In the genomic region with DNA sequence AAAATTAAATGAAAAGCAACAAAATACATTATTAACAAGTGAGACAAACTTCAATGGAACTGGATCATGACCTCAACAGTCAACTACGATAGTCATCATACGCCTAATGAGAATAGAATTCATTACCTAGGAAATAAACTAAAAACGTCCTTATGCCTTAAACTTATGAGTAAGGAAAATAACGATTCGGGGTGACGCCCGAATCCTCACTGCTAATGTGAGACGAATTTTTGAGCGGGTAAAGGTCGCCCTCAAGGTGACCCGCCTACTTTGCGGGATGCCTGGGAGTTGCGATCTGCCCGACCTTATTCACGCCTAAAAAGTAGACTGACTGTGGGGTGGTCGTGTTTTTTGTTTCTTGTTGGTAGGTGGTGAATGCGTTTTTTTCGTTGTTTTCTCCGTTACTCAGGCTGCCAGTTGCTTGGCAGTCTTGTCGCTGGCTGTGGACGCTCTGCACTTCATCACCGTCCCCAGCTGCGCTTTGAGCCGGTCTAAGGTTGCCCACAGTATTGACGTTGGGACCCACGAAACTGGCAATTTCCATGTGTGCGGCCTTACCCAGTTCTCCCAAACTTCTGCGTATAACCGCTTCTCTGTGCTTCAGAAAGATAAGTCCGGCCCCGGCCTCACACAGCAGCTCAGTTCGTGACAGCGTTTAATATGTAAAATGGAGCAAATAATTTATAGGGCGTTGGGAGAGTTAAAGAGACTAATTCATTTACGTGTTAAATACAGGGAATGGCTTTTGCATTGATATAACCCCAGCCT, we compare ENCODE assay signal across 1 cellular context.
TF ChIP-seq lines count a peak whose summit lies in the region.

No MANE protein-coding gene starts in this region.

TF ChIP-seq in HepG2, 621 proteins besides CTCF, POLR2A, EP300 and RAD21 (continued from another document and continues in another):
- TF ChIP-seq, protein P1, sequence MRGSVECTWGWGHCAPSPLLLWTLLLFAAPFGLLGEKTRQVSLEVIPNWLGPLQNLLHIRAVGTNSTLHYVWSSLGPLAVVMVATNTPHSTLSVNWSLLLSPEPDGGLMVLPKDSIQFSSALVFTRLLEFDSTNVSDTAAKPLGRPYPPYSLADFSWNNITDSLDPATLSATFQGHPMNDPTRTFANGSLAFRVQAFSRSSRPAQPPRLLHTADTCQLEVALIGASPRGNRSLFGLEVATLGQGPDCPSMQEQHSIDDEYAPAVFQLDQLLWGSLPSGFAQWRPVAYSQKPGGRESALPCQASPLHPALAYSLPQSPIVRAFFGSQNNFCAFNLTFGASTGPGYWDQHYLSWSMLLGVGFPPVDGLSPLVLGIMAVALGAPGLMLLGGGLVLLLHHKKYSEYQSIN (CRISPR knock-in tag; IDR thresholded peaks at IDR 0.05; ENCODE audit: borderline replicate concordance): no peak
- TF ChIP-seq ZNF343 (CRISPR knock-in tag; IDR thresholded peaks at IDR 0.05) (no peak), FOXJ3 (CRISPR knock-in tag; IDR thresholded peaks at IDR 0.05; ENCODE audit: borderline replicate concordance) (peak; percentile 95), BHLHE40 (IDR thresholded peaks at IDR 0.05; ENCODE audit: low read length) (no peak), RAD51 (IDR thresholded peaks at IDR 0.05; ENCODE audit: borderline replicate concordance) (no peak), ZNF382 (CRISPR knock-in tag; IDR thresholded peaks at IDR 0.05; ENCODE audit: borderline replicate concordance) (no peak), SIX1 (CRISPR knock-in tag; IDR thresholded peaks at IDR 0.05; ENCODE audit: borderline replicate concordance) (peak; percentile 68; the same call in 1 of the 2 replicates), TBX2 (CRISPR knock-in tag; IDR thresholded peaks at IDR 0.05; ENCODE audit: borderline replicate concordance) (peak; percentile 73), MED13 (CRISPR knock-in tag; IDR thresholded peaks at IDR 0.05) (peak; percentile 92; the same call in 1 of the 2 replicates), ZNF883 (CRISPR knock-in tag; IDR thresholded peaks at IDR 0.05; ENCODE audit: not compliant biosample characterization) (peak; percentile 45), ZNF24 (IDR thresholded peaks at IDR 0.05) (peak; percentile 51; the same call in 1 of the 2 replicates), ZNF644 (CRISPR knock-in tag; IDR thresholded peaks at IDR 0.05; ENCODE audit: low read depth) (no peak), ZNF33B (CRISPR knock-in tag; IDR thresholded peaks at IDR 0.05) (no peak), NCOA5 (CRISPR knock-in tag; IDR thresholded peaks at IDR 0.05) (peak; percentile 95; the same call in 1 of the 2 replicates), FOXA1 (IDR thresholded peaks at IDR 0.05) (no peak), FOXA1 (CRISPR knock-in tag; IDR thresholded peaks at IDR 0.05) (peak; percentile 67), ELF3 (CRISPR knock-in tag; IDR thresholded peaks at IDR 0.05) (peak; percentile 80), SKI (IDR thresholded peaks at IDR 0.05; ENCODE audit: partially characterized antibody) (peak; percentile 57), PHF20 (CRISPR knock-in tag; IDR thresholded peaks at IDR 0.05) (peak; percentile 45), HOXA3 (CRISPR knock-in tag; IDR thresholded peaks at IDR 0.05) (peak; percentile 68; the same call in 1 of the 2 replicates), ZNF557 (CRISPR knock-in tag; IDR thresholded peaks at IDR 0.05) (peak; percentile 28; the same call in 1 of the 2 replicates), EEA1 (CRISPR knock-in tag; IDR thresholded peaks at IDR 0.05; ENCODE audit: borderline replicate concordance) (no peak), CBX2 (IDR thresholded peaks at IDR 0.05; ENCODE audit: low read depth, low read length) (no peak), CBX2 (CRISPR knock-in tag; IDR thresholded peaks at IDR 0.05; ENCODE audit: low read depth) (no peak), ZNF282 (IDR thresholded peaks at IDR 0.05; ENCODE audit: partially characterized antibody) (no peak)
- TF ChIP-seq, protein P2, sequence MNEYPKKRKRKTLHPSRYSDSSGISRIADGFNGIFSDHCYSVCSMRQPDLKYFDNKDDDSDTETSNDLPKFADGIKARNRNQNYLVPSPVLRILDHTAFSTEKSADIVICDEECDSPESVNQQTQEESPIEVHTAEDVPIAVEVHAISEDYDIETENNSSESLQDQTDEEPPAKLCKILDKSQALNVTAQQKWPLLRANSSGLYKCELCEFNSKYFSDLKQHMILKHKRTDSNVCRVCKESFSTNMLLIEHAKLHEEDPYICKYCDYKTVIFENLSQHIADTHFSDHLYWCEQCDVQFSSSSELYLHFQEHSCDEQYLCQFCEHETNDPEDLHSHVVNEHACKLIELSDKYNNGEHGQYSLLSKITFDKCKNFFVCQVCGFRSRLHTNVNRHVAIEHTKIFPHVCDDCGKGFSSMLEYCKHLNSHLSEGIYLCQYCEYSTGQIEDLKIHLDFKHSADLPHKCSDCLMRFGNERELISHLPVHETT (CRISPR knock-in tag; conservative IDR thresholded peaks at IDR 0.05): peak; percentile 32; the same call in 1 of the 2 replicates
- TF ChIP-seq, protein P3, sequence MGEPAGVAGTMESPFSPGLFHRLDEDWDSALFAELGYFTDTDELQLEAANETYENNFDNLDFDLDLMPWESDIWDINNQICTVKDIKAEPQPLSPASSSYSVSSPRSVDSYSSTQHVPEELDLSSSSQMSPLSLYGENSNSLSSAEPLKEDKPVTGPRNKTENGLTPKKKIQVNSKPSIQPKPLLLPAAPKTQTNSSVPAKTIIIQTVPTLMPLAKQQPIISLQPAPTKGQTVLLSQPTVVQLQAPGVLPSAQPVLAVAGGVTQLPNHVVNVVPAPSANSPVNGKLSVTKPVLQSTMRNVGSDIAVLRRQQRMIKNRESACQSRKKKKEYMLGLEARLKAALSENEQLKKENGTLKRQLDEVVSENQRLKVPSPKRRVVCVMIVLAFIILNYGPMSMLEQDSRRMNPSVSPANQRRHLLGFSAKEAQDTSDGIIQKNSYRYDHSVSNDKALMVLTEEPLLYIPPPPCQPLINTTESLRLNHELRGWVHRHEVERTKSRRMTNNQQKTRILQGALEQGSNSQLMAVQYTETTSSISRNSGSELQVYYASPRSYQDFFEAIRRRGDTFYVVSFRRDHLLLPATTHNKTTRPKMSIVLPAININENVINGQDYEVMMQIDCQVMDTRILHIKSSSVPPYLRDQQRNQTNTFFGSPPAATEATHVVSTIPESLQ (CRISPR knock-in tag; conservative IDR thresholded peaks at IDR 0.05): peak; percentile 88; the same call in 1 of the 2 replicates
- TF ChIP-seq, protein P4, sequence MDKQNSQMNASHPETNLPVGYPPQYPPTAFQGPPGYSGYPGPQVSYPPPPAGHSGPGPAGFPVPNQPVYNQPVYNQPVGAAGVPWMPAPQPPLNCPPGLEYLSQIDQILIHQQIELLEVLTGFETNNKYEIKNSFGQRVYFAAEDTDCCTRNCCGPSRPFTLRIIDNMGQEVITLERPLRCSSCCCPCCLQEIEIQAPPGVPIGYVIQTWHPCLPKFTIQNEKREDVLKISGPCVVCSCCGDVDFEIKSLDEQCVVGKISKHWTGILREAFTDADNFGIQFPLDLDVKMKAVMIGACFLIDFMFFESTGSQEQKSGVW (CRISPR knock-in tag; IDR thresholded peaks at IDR 0.05; ENCODE audit: borderline replicate concordance): no peak
- TF ChIP-seq, protein P5, sequence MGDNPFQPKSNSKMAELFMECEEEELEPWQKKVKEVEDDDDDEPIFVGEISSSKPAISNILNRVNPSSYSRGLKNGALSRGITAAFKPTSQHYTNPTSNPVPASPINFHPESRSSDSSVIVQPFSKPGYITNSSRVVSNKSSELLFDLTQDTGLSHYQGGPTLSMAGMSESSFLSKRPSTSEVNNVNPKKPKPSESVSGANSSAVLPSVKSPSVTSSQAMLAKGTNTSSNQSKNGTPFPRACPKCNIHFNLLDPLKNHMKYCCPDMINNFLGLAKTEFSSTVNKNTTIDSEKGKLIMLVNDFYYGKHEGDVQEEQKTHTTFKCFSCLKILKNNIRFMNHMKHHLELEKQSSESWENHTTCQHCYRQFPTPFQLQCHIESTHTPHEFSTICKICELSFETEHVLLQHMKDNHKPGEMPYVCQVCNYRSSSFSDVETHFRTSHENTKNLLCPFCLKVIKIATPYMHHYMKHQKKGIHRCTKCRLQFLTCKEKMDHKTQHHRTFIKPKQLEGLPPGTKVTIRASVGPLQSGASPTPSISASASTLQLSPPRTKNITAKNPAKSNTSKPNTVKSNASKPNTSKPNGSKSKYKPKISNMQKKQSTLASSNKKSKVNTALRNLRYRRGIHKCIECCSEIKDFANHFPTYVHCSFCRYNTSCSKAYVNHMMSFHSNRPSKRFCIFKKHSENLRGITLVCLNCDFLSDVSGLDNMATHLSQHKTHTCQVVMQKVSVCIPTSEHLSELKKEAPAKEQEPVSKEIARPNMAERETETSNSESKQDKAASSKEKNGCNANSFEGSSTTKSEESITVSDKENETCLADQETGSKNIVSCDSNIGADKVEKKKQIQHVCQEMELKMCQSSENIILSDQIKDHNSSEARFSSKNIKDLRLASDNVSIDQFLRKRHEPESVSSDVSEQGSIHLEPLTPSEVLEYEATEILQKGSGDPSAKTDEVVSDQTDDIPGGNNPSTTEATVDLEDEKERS (CRISPR knock-in tag; IDR thresholded peaks at IDR 0.05): peak; percentile 85; the same call in 1 of the 2 replicates
- TF ChIP-seq, protein P6, sequence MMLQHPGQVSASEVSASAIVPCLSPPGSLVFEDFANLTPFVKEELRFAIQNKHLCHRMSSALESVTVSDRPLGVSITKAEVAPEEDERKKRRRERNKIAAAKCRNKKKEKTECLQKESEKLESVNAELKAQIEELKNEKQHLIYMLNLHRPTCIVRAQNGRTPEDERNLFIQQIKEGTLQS (CRISPR knock-in tag; IDR thresholded peaks at IDR 0.05): peak; percentile 69; the same call in 1 of the 2 replicates
- TF ChIP-seq, protein P7, sequence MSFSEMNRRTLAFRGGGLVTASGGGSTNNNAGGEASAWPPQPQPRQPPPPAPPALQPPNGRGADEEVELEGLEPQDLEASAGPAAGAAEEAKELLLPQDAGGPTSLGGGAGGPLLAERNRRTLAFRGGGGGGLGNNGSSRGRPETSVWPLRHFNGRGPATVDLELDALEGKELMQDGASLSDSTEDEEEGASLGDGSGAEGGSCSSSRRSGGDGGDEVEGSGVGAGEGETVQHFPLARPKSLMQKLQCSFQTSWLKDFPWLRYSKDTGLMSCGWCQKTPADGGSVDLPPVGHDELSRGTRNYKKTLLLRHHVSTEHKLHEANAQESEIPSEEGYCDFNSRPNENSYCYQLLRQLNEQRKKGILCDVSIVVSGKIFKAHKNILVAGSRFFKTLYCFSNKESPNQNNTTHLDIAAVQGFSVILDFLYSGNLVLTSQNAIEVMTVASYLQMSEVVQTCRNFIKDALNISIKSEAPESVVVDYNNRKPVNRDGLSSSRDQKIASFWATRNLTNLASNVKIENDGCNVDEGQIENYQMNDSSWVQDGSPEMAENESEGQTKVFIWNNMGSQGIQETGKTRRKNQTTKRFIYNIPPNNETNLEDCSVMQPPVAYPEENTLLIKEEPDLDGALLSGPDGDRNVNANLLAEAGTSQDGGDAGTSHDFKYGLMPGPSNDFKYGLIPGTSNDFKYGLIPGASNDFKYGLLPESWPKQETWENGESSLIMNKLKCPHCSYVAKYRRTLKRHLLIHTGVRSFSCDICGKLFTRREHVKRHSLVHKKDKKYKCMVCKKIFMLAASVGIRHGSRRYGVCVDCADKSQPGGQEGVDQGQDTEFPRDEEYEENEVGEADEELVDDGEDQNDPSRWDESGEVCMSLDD (CRISPR knock-in tag; IDR thresholded peaks at IDR 0.05; ENCODE audit: borderline replicate concordance): peak; percentile 50; the same call in 1 of the 2 replicates
- TF ChIP-seq, protein P8, sequence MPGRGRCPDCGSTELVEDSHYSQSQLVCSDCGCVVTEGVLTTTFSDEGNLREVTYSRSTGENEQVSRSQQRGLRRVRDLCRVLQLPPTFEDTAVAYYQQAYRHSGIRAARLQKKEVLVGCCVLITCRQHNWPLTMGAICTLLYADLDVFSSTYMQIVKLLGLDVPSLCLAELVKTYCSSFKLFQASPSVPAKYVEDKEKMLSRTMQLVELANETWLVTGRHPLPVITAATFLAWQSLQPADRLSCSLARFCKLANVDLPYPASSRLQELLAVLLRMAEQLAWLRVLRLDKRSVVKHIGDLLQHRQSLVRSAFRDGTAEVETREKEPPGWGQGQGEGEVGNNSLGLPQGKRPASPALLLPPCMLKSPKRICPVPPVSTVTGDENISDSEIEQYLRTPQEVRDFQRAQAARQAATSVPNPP (CRISPR knock-in tag; IDR thresholded peaks at IDR 0.05): peak; percentile 97
- TF ChIP-seq, protein P9, sequence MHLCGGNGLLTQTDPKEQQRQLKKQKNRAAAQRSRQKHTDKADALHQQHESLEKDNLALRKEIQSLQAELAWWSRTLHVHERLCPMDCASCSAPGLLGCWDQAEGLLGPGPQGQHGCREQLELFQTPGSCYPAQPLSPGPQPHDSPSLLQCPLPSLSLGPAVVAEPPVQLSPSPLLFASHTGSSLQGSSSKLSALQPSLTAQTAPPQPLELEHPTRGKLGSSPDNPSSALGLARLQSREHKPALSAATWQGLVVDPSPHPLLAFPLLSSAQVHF (CRISPR knock-in tag; IDR thresholded peaks at IDR 0.05): peak; percentile 84; the same call in 1 of the 2 replicates
- TF ChIP-seq, protein P10, sequence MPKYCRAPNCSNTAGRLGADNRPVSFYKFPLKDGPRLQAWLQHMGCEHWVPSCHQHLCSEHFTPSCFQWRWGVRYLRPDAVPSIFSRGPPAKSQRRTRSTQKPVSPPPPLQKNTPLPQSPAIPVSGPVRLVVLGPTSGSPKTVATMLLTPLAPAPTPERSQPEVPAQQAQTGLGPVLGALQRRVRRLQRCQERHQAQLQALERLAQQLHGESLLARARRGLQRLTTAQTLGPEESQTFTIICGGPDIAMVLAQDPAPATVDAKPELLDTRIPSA (CRISPR knock-in tag; IDR thresholded peaks at IDR 0.05; ENCODE audit: borderline replicate concordance): no peak
- TF ChIP-seq, protein P11, sequence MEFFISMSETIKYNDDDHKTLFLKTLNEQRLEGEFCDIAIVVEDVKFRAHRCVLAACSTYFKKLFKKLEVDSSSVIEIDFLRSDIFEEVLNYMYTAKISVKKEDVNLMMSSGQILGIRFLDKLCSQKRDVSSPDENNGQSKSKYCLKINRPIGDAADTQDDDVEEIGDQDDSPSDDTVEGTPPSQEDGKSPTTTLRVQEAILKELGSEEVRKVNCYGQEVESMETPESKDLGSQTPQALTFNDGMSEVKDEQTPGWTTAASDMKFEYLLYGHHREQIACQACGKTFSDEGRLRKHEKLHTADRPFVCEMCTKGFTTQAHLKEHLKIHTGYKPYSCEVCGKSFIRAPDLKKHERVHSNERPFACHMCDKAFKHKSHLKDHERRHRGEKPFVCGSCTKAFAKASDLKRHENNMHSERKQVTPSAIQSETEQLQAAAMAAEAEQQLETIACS (CRISPR knock-in tag; IDR thresholded peaks at IDR 0.05): no peak
- TF ChIP-seq, protein P12, sequence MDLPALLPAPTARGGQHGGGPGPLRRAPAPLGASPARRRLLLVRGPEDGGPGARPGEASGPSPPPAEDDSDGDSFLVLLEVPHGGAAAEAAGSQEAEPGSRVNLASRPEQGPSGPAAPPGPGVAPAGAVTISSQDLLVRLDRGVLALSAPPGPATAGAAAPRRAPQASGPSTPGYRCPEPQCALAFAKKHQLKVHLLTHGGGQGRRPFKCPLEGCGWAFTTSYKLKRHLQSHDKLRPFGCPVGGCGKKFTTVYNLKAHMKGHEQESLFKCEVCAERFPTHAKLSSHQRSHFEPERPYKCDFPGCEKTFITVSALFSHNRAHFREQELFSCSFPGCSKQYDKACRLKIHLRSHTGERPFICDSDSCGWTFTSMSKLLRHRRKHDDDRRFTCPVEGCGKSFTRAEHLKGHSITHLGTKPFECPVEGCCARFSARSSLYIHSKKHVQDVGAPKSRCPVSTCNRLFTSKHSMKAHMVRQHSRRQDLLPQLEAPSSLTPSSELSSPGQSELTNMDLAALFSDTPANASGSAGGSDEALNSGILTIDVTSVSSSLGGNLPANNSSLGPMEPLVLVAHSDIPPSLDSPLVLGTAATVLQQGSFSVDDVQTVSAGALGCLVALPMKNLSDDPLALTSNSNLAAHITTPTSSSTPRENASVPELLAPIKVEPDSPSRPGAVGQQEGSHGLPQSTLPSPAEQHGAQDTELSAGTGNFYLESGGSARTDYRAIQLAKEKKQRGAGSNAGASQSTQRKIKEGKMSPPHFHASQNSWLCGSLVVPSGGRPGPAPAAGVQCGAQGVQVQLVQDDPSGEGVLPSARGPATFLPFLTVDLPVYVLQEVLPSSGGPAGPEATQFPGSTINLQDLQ (CRISPR knock-in tag; IDR thresholded peaks at IDR 0.05): peak; percentile 96
